Comparison of ENCODE assay signal across 1 cellular context in the genomic region with DNA sequence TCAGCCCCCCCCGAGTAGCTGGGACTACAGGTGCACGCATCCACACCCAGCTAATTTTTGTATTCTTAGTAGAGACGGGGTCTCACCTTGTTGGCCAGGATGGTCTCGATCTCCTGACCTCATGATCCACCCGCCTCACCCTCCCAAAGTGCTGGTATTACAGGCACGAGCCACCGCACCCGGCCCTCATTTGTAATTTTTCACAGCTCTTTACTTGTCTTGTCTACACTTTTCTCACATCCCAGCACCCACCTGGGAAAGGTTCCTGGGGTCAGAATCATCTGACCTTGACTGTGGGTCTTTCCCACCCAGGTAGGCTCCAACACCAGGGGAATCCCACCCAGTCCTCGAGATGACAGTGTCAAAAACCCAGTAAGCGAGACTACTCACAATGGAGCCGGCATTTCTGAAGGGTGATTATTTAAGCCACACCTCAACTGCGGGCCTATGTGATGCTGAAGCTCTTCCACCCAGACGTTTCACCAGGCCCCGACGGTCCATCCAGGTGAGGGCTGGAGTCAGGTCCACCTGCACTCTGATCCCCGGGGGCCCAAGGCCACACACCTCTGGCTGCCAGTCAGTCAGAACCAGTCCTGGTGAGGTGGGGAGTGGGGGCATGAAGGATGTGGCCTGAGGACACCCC.
TF ChIP-seq lines count a peak whose summit lies in the region.

No MANE protein-coding gene starts in this region.

TF ChIP-seq in HCT116, 20 proteins besides CTCF, POLR2A, EP300 and RAD21:
- no peak for TF ChIP-seq TCF7L2 (IDR thresholded peaks at IDR 0.05; ENCODE audit: borderline replicate concordance, extremely low read depth, insufficient read depth, insufficient read length)
- no peak for TF ChIP-seq CBX3 (IDR thresholded peaks at IDR 0.05; ENCODE audit: low read depth)
- no peak for TF ChIP-seq JUND (IDR thresholded peaks at IDR 0.05)
- TF ChIP-seq, protein P1, sequence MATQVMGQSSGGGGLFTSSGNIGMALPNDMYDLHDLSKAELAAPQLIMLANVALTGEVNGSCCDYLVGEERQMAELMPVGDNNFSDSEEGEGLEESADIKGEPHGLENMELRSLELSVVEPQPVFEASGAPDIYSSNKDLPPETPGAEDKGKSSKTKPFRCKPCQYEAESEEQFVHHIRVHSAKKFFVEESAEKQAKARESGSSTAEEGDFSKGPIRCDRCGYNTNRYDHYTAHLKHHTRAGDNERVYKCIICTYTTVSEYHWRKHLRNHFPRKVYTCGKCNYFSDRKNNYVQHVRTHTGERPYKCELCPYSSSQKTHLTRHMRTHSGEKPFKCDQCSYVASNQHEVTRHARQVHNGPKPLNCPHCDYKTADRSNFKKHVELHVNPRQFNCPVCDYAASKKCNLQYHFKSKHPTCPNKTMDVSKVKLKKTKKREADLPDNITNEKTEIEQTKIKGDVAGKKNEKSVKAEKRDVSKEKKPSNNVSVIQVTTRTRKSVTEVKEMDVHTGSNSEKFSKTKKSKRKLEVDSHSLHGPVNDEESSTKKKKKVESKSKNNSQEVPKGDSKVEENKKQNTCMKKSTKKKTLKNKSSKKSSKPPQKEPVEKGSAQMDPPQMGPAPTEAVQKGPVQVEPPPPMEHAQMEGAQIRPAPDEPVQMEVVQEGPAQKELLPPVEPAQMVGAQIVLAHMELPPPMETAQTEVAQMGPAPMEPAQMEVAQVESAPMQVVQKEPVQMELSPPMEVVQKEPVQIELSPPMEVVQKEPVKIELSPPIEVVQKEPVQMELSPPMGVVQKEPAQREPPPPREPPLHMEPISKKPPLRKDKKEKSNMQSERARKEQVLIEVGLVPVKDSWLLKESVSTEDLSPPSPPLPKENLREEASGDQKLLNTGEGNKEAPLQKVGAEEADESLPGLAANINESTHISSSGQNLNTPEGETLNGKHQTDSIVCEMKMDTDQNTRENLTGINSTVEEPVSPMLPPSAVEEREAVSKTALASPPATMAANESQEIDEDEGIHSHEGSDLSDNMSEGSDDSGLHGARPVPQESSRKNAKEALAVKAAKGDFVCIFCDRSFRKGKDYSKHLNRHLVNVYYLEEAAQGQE (IDR thresholded peaks at IDR 0.05; ENCODE audit: low read depth): no peak
- no peak for TF ChIP-seq ELF1 (IDR thresholded peaks at IDR 0.05; ENCODE audit: borderline replicate concordance, low read depth)
TF ChIP-seq in HCT116: peak in this region for 0.
